19 cellular contexts compared by ENCODE assay signal in the genomic region with DNA sequence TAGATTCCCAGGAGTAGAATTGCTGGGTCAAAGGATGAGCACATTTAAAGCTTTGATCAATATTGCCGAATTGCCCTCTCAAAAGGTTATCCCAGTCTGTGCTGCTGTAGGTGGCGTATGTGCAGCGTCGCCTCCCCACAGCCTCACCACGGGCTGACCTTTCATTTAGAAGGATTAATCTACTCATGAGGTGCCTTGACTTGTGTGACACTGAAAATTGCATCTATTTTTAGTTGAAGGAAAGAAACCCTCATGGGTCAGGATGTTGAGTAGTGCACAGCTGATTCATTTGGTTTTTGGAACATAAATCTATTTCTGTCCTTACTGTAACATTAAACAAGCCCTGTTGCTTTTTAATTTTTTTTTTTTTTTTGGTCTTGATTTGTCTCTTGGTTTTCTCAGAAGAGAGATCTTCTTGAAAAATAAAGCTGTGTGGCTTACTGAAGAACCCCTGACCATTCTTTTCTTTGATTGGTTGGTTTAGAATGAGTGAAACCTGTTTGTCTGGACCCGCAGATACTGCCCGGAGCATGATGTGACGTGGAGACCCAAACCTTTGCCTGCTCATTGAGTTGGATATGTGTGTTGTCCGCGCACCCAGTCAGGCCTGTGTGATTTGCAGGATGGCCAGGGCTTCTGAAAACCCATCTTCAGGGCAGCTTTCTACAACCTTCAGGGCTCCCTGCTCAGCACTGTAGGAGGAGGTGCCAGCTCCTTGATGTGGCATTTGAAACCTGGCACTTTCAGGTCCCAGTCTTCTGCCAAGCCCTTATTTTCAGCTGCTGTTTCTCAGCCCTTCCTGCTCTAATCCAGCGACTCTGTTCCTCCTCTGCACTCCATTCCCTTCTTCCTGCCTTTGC.
A peak's percentile ranks its signal among the peaks of the same experiment; 100 is the strongest.
DNase-seq lines count a peak whose midpoint lies in the region; ATAC-seq and TF ChIP-seq lines count a peak whose summit lies in the region.
"Had no signal": no experiment of that assay in that cellular context is flagged by ENCODE, and none has a peak within 500 bp of the region (broad histone marks: within the 10 kb centered on the region; RNA-seq: fewer than 3 reads in every experiment).

No MANE protein-coding gene starts in this region.

- no peak for TF ChIP-seq POLR2A in gastrocnemius medialis (IDR thresholded peaks at IDR 0.05)

- no peaks in the 10 kb centered on the region for H3K4me1 Mint-ChIP-seq in activated CD8-positive, alpha-beta memory T cell treated with anti-CD3 and anti-CD28 coated beads, Interleukin-2, amount 10 ng/mL, durations not matched to agents 7 days and 5 days
- H3K4me1 Mint-ChIP-seq in endothelial cell (ENCODE audit: unreplicated experiment) = no peaks in the 10 kb centered on the region
- peaks cover 7 to 21% of the 10 kb centered on the region in 2 donors for H3K4me1 Mint-ChIP-seq in effector memory CD8-positive, alpha-beta T cell (ENCODE audit: low read depth in 2 of 2)

- intact Hi-C loops in gastrocnemius medialis (cut with DNase I; ENCODE audit: low total_unique reads) = no loop called here

- H3K4me1 ChIP-seq in gastrocnemius medialis = peaks cover 33 to 53% of the 10 kb centered on the region in 2 donors
- H3K4me1 ChIP-seq: HAP-1 had no signal

- peak overlapping the region; percentile 59 to 80 (median 72) for H3K27ac ChIP-seq in gastrocnemius medialis
- H3K27ac ChIP-seq: spleen had no signal

- H3K36me3 ChIP-seq in gastrocnemius medialis = peaks cover 2 to 68% of the 10 kb centered on the region in 2 donors

- in situ Hi-C loops in gastrocnemius medialis (cut with MboI; ENCODE audit: low sequenced_read_pairs in 4 of 4) = no loop called here

- no peak overlapping the region for H3K27ac Mint-ChIP-seq in activated CD8-positive, alpha-beta memory T cell treated with anti-CD3 and anti-CD28 coated beads, Interleukin-2, amount 10 ng/mL, durations not matched to agents 7 days and 5 days
- no peak overlapping the region for H3K27ac Mint-ChIP-seq in endothelial cell (ENCODE audit: unreplicated experiment)
- H3K27ac Mint-ChIP-seq in effector memory CD8-positive, alpha-beta T cell = peak overlapping the region in 1 of 2 donors; percentile 38
- H3K27ac Mint-ChIP-seq: natural killer cell treated with Interleukin-12 subunit alpha and Interleukin-12 subunit beta and Interleukin-15 and Interleukin-18, amount 100 ng/mL, for 72 hours had no signal

- H3K9me3 ChIP-seq in gastrocnemius medialis = no peaks in the 10 kb centered on the region
- H3K9me3 ChIP-seq: HAP-1, spleen had no signal

- no peaks in the 10 kb centered on the region for H3K9me3 Mint-ChIP-seq in activated CD8-positive, alpha-beta memory T cell treated with anti-CD3 and anti-CD28 coated beads, Interleukin-2, amount 10 ng/mL, durations not matched to agents 7 days and 5 days (ENCODE audit: low read depth)
- peaks cover 4% of the 10 kb centered on the region for H3K9me3 Mint-ChIP-seq in endothelial cell (ENCODE audit: unreplicated experiment)
- no peaks in the 10 kb centered on the region for H3K9me3 Mint-ChIP-seq in effector memory CD8-positive, alpha-beta T cell
- H3K9me3 Mint-ChIP-seq: CD4-positive, alpha-beta memory T cell; natural killer cell treated with Interleukin-12 subunit alpha and Interleukin-12 subunit beta and Interleukin-15 and Interleukin-18, amount 100 ng/mL, for 72 hours had no signal

- H3K27me3 Mint-ChIP-seq in activated CD8-positive, alpha-beta memory T cell treated with anti-CD3 and anti-CD28 coated beads, Interleukin-2, amount 10 ng/mL, durations not matched to agents 7 days and 5 days = no peaks in the 10 kb centered on the region
- peaks cover 3% of the 10 kb centered on the region for H3K27me3 Mint-ChIP-seq in endothelial cell (ENCODE audit: unreplicated experiment)
- H3K27me3 Mint-ChIP-seq in effector memory CD8-positive, alpha-beta T cell = no peaks in the 10 kb centered on the region
- H3K27me3 Mint-ChIP-seq: CD4-positive, alpha-beta memory T cell; natural killer cell treated with Interleukin-12 subunit alpha and Interleukin-12 subunit beta and Interleukin-15 and Interleukin-18, amount 100 ng/mL, for 72 hours had no signal

- no peak overlapping the region for H3K4me3 ChIP-seq in gastrocnemius medialis
- H3K4me3 ChIP-seq: HAP-1, spleen had no signal

- no peak overlapping the region for H3K4me3 Mint-ChIP-seq in activated CD8-positive, alpha-beta memory T cell treated with anti-CD3 and anti-CD28 coated beads, Interleukin-2, amount 10 ng/mL, durations not matched to agents 7 days and 5 days
- H3K4me3 Mint-ChIP-seq in endothelial cell (ENCODE audit: unreplicated experiment) = peak overlapping the region; percentile 24
- H3K4me3 Mint-ChIP-seq in effector memory CD8-positive, alpha-beta T cell = no peak overlapping the region
- H3K4me3 Mint-ChIP-seq: CD4-positive, alpha-beta memory T cell; natural killer cell treated with Interleukin-12 subunit alpha and Interleukin-12 subunit beta and Interleukin-15 and Interleukin-18, amount 100 ng/mL, for 72 hours had no signal

- CTCF ChIA-PET in activated CD8-positive, alpha-beta memory T cell treated with anti-CD3 and anti-CD28 coated beads, Interleukin-2, amount 10 ng/mL, durations not matched to agents 7 days and 5 days (lab: Charles Lee) = interaction anchor here (1.6 kb wide), 1 partner anchor 114 kb away, joined by 4 read pairs; no protein-coding TSS in a partner anchor

- no peak for ATAC-seq in activated CD8-positive, alpha-beta memory T cell treated with anti-CD3 and anti-CD28 coated beads, Interleukin-2, amount 10 ng/mL, durations not matched to agents 7 days and 5 days
- peak; percentile 76 to 86 for ATAC-seq in gastrocnemius medialis
- no peak for ATAC-seq in HG03097 (IDR thresholded peaks at IDR 0.05; ENCODE audit: low FRiP score, unreplicated experiment)
- ATAC-seq in effector memory CD8-positive, alpha-beta T cell (replicated peaks) = no peak
- no peak for ATAC-seq in GM21529 (IDR thresholded peaks at IDR 0.05; ENCODE audit: unreplicated experiment)
- ATAC-seq: Panc1 had no signal

- H3K27me3 ChIP-seq in gastrocnemius medialis = no peaks in the 10 kb centered on the region
- H3K27me3 ChIP-seq: spleen had no signal

- H3K36me3 Mint-ChIP-seq in activated CD8-positive, alpha-beta memory T cell treated with anti-CD3 and anti-CD28 coated beads, Interleukin-2, amount 10 ng/mL, durations not matched to agents 7 days and 5 days = peaks cover 56% of the 10 kb centered on the region
- H3K36me3 Mint-ChIP-seq in endothelial cell (ENCODE audit: low read depth, unreplicated experiment) = peaks cover 41% of the 10 kb centered on the region
- peaks cover 80% of the 10 kb centered on the region for H3K36me3 Mint-ChIP-seq in effector memory CD8-positive, alpha-beta T cell (ENCODE audit: insufficient read depth)

- DNase-seq in activated CD8-positive, alpha-beta memory T cell treated with anti-CD3 and anti-CD28 coated beads, Interleukin-2, amount 10 ng/mL, durations not matched to agents 7 days and 5 days = peak; percentile 28
- no peak for DNase-seq in activated CD8-positive, alpha-beta memory T cell treated with anti-CD3 and anti-CD28 coated beads, Interleukin-2, amount 50 U/mL, for 4 hours
- DNase-seq in LHCN-M2 (ENCODE audit: low read depth) = peak; percentile 27
- no peak for DNase-seq in endothelial cell (ENCODE audit: low spot score)
- peak; percentile 38 to 59 for DNase-seq in gastrocnemius medialis
- no peak for DNase-seq in effector memory CD8-positive, alpha-beta T cell
- DNase-seq: caudate nucleus; CD4-positive, alpha-beta memory T cell; DMS79; KG1; NCI-H1417 treated with DMSO at 0.1 percent for 48 hours; NCI-H774; posterior cingulate gyrus; spleen had no signal

- TF ChIP-seq CTCF in endothelial cell (IDR thresholded peaks at IDR 0.05; ENCODE audit: unreplicated experiment) = no peak
- peak in 1 of 5 experiments; percentile 27 for TF ChIP-seq CTCF in gastrocnemius medialis (IDR thresholded peaks at IDR 0.05 in 4 of 5, conservative IDR thresholded peaks at IDR 0.05 in 1 of 5)

Comparison
In these comparisons a context has a peak if more than half of its experiments do, and no peak if none do; other contexts are left out.
1. DNase-seq: peak in activated CD8-positive, alpha-beta memory T cell treated with anti-CD3 and anti-CD28 coated beads, Interleukin-2, amount 10 ng/mL, durations not matched to agents 7 days and 5 days (single experiment), LHCN-M2 (single experiment) and gastrocnemius medialis (2 of 2); none in activated CD8-positive, alpha-beta memory T cell treated with anti-CD3 and anti-CD28 coated beads, Interleukin-2, amount 50 U/mL, for 4 hours (single experiment), endothelial cell (single experiment) and effector memory CD8-positive, alpha-beta T cell (0 of 3).
2. ATAC-seq: peak in gastrocnemius medialis (2 of 2); none in activated CD8-positive, alpha-beta memory T cell treated with anti-CD3 and anti-CD28 coated beads, Interleukin-2, amount 10 ng/mL, durations not matched to agents 7 days and 5 days (single experiment), HG03097 (single experiment), effector memory CD8-positive, alpha-beta T cell (single experiment) and GM21529 (single experiment).